In genomic region chr12:132493482-132494178, GRCh38 we compare ENCODE assay signal across 13 cellular contexts. TPM values are rescaled to one million over a fixed set of nuclear protein-coding genes. Genes with fewer than 3 reads are reported as not detected.
DNase-seq lines count a peak whose midpoint lies in the region; ATAC-seq and TF ChIP-seq lines count a peak whose summit lies in the region.
"Had no signal": no experiment of that assay in that cellular context is flagged by ENCODE, and none has a peak within 500 bp of the region (broad histone marks: within the 10 kb centered on the region; RNA-seq: fewer than 3 reads in every experiment).

No MANE protein-coding gene starts in this region.

- H3K79me2 ChIP-seq in H9 (ENCODE audit: insufficient read depth, low read length) (peaks cover 29% of the 10 kb centered on the region; the same call in 1 of the 2 replicates), OCI-LY7 (ENCODE audit: insufficient read depth, low read depth, low read length) (no peaks in the 10 kb centered on the region)

- POLR2A ChIA-PET in naive thymus-derived CD8-positive, alpha-beta T cell (lab: Charles Lee): no interaction called here
- POLR2A ChIA-PET in OCI-LY7 (lab: Charles Lee): no interaction called here

- H3K36me3 Mint-ChIP-seq in brain: no peaks in the 10 kb centered on the region
- peaks cover 0 to 12% (median 0%) of the 10 kb centered on the region in 3 donors for H3K36me3 Mint-ChIP-seq in naive thymus-derived CD8-positive, alpha-beta T cell
- peaks cover 5% of the 10 kb centered on the region in 3 experiments for H3K36me3 Mint-ChIP-seq in H9 (ENCODE audit: insufficient read depth in 1 of 3, low read depth in 3 of 3)
- no peaks in the 10 kb centered on the region for H3K36me3 Mint-ChIP-seq in chondrocyte (ENCODE audit: low read depth)

- H4K91ac ChIP-seq in H9 (ENCODE audit: insufficient read length, low read depth, low read length): no peak overlapping the region

- H3K79me1 ChIP-seq in H9 (ENCODE audit: insufficient read depth, low read depth, low read length, poor library complexity, severe bottlenecking): peaks cover 11% of the 10 kb centered on the region

- TF ChIP-seq CTCF in 22Rv1 (IDR thresholded peaks at IDR 0.05): no peak
- TF ChIP-seq CTCF in brain (conservative IDR thresholded peaks at IDR 0.05): no peak
- TF ChIP-seq CTCF in H9 (conservative IDR thresholded peaks at IDR 0.05): no peak
- TF ChIP-seq CTCF in chondrocyte (IDR thresholded peaks at IDR 0.05): no peak
- no peak for TF ChIP-seq CTCF in OCI-LY7 (conservative IDR thresholded peaks at IDR 0.05; ENCODE audit: low read length)

- H3K27me3 Mint-ChIP-seq in brain: peaks cover 6% of the 10 kb centered on the region
- H3K27me3 Mint-ChIP-seq in naive thymus-derived CD8-positive, alpha-beta T cell: no peaks in the 10 kb centered on the region
- H3K27me3 Mint-ChIP-seq in H9 (ENCODE audit: low read depth): peaks cover 20% of the 10 kb centered on the region
- no peaks in the 10 kb centered on the region for H3K27me3 Mint-ChIP-seq in chondrocyte (ENCODE audit: low read depth)

- intact Hi-C loops in OCI-LY7 (cut with micrococcal nuclease; ENCODE audit: unreplicated experiment): no loop called here

- H3K14ac ChIP-seq in H9 (ENCODE audit: insufficient read depth, low read length): no peak overlapping the region

- DNase-seq in COLO668 (lab: John Stamatoyannopoulos, UW; ENCODE audit: unreplicated experiment) (peak; percentile 17), H9 (no peak), chondrocyte (ENCODE audit: low spot score) (no peak), OCI-LY7 (ENCODE audit: low spot score) (no peak)
- DNase-seq in naive thymus-derived CD8-positive, alpha-beta T cell: no peak
- DNase-seq: activated CD4-positive, CD25-positive, alpha-beta regulatory T cell treated with anti-CD3 and anti-CD28 coated beads, Interleukin-2, amount 50 U/mL, for 72 hours; NCI-H146; stimulated activated CD4-positive, alpha-beta T cell treated with anti-CD3 and anti-CD28 coated beads, Interleukin-15, amount 100 ng/mL, for 24 hours had no signal

- peaks cover 3% of the 10 kb centered on the region; the same call in 1 of the 2 replicates for H3K27me3 ChIP-seq in H9 (ENCODE audit: insufficient read depth, low read length)

- H3K9ac ChIP-seq in H9 (ENCODE audit: extremely low read depth, insufficient read length, low read length): no peak overlapping the region

- no peak overlapping the region for H3K4me3 ChIP-seq in OCI-LY7 (ENCODE audit: low read depth, low read length, poor library complexity, severe bottlenecking)
- H3K4me3 ChIP-seq: SJSA1 had no signal

- peak overlapping the region in 4 of 5 experiments; percentile 30 to 55 (median 44) for H3K27ac Mint-ChIP-seq in brain
- H3K27ac Mint-ChIP-seq in naive thymus-derived CD8-positive, alpha-beta T cell: peak overlapping the region in 9 of 10 donors; percentile 25 to 93 (median 59)
- no peak overlapping the region for H3K27ac Mint-ChIP-seq in H9
- H3K27ac Mint-ChIP-seq in chondrocyte (ENCODE audit: unreplicated experiment): no peak overlapping the region
- H3K27ac Mint-ChIP-seq: CD14-positive monocyte had no signal

- H3K23ac ChIP-seq in H9 (ENCODE audit: insufficient read length, low read depth, low read length): no peak overlapping the region

- peak overlapping the region; percentile 81 for H3K27ac ChIP-seq in 22Rv1
- H3K27ac ChIP-seq in H9 (ENCODE audit: insufficient read length, low read depth, low read length): no peak overlapping the region
- no peak overlapping the region for H3K27ac ChIP-seq in OCI-LY7 (ENCODE audit: low read depth, low read length, poor library complexity, severe bottlenecking)
- H3K27ac ChIP-seq: SJSA1 had no signal

- no peaks in the 10 kb centered on the region for H3K9me2 ChIP-seq in OCI-LY7 (ENCODE audit: insufficient read depth, low read length)

- H4K20me1 ChIP-seq in H9 (ENCODE audit: control insufficient read depth, insufficient read depth, insufficient read length) (no peaks in the 10 kb centered on the region), OCI-LY7 (ENCODE audit: insufficient read depth, low read length) (peaks cover 10% of the 10 kb centered on the region; the same call in 1 of the 2 replicates)

- H2AK5ac ChIP-seq in H9 (ENCODE audit: insufficient read length, low read length): no peak overlapping the region

- no peak overlapping the region for H2BK12ac ChIP-seq in H9 (ENCODE audit: insufficient read length, low read depth, low read length)

- H3K36me3 ChIP-seq in OCI-LY7 (ENCODE audit: insufficient read depth, low read length): no peaks in the 10 kb centered on the region
- H3K36me3 ChIP-seq: SJSA1 had no signal

- no TSS peak for BruUV-seq in OCI-LY7 (replicated peaks; lab: Mats Ljungman, UMichigan)

- no peak overlapping the region for H3K4me2 ChIP-seq in H9 (ENCODE audit: insufficient read depth, insufficient read length, low read length)
- no peak overlapping the region for H3K4me2 ChIP-seq in OCI-LY7 (ENCODE audit: low read length)

- no peak overlapping the region for H2BK5ac ChIP-seq in H9 (ENCODE audit: insufficient read length, low read length)

- no peak overlapping the region for H2AFZ ChIP-seq in H9 (ENCODE audit: low read length)
- no peak overlapping the region for H2AFZ ChIP-seq in OCI-LY7 (ENCODE audit: low read length)

- ATAC-seq in naive thymus-derived CD8-positive, alpha-beta T cell: no peak
- ATAC-seq in GM21381 (IDR thresholded peaks at IDR 0.05; ENCODE audit: unreplicated experiment): no peak

- H3T11ph ChIP-seq in H9 (ENCODE audit: low read length): no peak overlapping the region

- no CpG with 5 or more reads among the region's 18 CpGs for WGBS in H9 (ENCODE audit: extremely low coverage, insufficient read length, low lambda C conversion rate)

- H3K9me3 ChIP-seq in H9 (ENCODE audit: control insufficient read depth, low read depth, low read length): no peaks in the 10 kb centered on the region
- H3K9me3 ChIP-seq in OCI-LY7 (ENCODE audit: low read length): no peaks in the 10 kb centered on the region
- H3K9me3 ChIP-seq: SJSA1 had no signal

- CTCF ChIA-PET in OCI-LY7 (lab: Charles Lee; ENCODE audit: unreplicated experiment): no interaction called here

- H4K8ac ChIP-seq in H9 (replicated peaks; ENCODE audit: insufficient read length, low read depth, low read length): no peak overlapping the region

- no peak overlapping the region for H2BK20ac ChIP-seq in H9 (ENCODE audit: low read depth, low read length, poor library complexity, severe bottlenecking)

- no peaks in the 10 kb centered on the region; the same call in 1 of the 2 replicates for H3K4me1 ChIP-seq in H9 (ENCODE audit: insufficient read depth, low read length)
- H3K4me1 ChIP-seq in OCI-LY7 (ENCODE audit: insufficient read depth, low read length, poor library complexity, severe bottlenecking): peaks cover 24% of the 10 kb centered on the region

- H2BK120ac ChIP-seq in H9 (ENCODE audit: low read depth, low read length, poor library complexity, severe bottlenecking): no peak overlapping the region

- no peak overlapping the region for H3K18ac ChIP-seq in H9 (ENCODE audit: insufficient read length, low read depth, low read length)

- no peaks in the 10 kb centered on the region for H3K9me3 Mint-ChIP-seq in brain
- no peaks in the 10 kb centered on the region for H3K9me3 Mint-ChIP-seq in naive thymus-derived CD8-positive, alpha-beta T cell
- H3K9me3 Mint-ChIP-seq in H9: no peaks in the 10 kb centered on the region
- H3K9me3 Mint-ChIP-seq in chondrocyte (ENCODE audit: low read depth): no peaks in the 10 kb centered on the region

- H3K56ac ChIP-seq in H9 (ENCODE audit: insufficient read length, low read depth, low read length): no peak overlapping the region

- H3K4me1 Mint-ChIP-seq in brain: peaks cover 60% of the 10 kb centered on the region
- peaks cover 36 to 74% (median 67%) of the 10 kb centered on the region in 4 donors for H3K4me1 Mint-ChIP-seq in naive thymus-derived CD8-positive, alpha-beta T cell
- peaks cover 14 to 15% of the 10 kb centered on the region in 2 experiments for H3K4me1 Mint-ChIP-seq in H9
- H3K4me1 Mint-ChIP-seq in chondrocyte (ENCODE audit: low read depth): peaks cover 37% of the 10 kb centered on the region

- H4K5ac ChIP-seq in H9 (ENCODE audit: insufficient read length, low read depth, low read length): no peak overlapping the region

- H3K23me2 ChIP-seq in H9 (ENCODE audit: insufficient read length, low read depth, low read length, poor library complexity, severe bottlenecking): peaks cover 6% of the 10 kb centered on the region

- H3K4me3 Mint-ChIP-seq in brain: peak overlapping the region in 3 of 5 experiments; percentile 60 to 72 (median 60)
- H3K4me3 Mint-ChIP-seq in naive thymus-derived CD8-positive, alpha-beta T cell: peak overlapping the region; percentile 24 to 96 (median 82)
- no peak overlapping the region for H3K4me3 Mint-ChIP-seq in H9
- H3K4me3 Mint-ChIP-seq in chondrocyte (ENCODE audit: unreplicated experiment): no peak overlapping the region

- no peak overlapping the region for H2BK15ac ChIP-seq in H9 (ENCODE audit: low read depth, low read length)

- H3K4ac ChIP-seq in H9 (ENCODE audit: low read depth, low read length): no peak overlapping the region

RNA-seq across cellular contexts. Expression of gene FBRSL1, which starts 3.7 kb away (rescaled TPM):
- polyA plus RNA-seq in brain (ENCODE audit: insufficient read depth, low read depth, low replicate concordance): 59.3 TPM
- 100 to 1,000 TPM in 1 of 2 experiments, 10 to 100 TPM in 1; 97.5 to 101 TPM for total RNA-seq in naive thymus-derived CD8-positive, alpha-beta T cell
- 1 to 10 TPM in 1 of 3 donors, under 1 TPM in 2; 0.38 to 1.0 (median 0.42) TPM for polyA plus RNA-seq in naive thymus-derived CD8-positive, alpha-beta T cell
- total RNA-seq in H9 (2021) (90.8 and 92.3 TPM in 2 replicates), chondrocyte (35.3 to 41.6 TPM (median 41.1 TPM) in 3 replicates), OCI-LY7 (2022) (83.5 and 87.8 TPM in 2 replicates)
- 8.0 and 24.6 TPM in 2 replicates for total RNA-seq in OCI-LY7 (2014; rRNA removed; shearing (Covaris generic))

Comparison
In these comparisons a context has a peak if more than half of its experiments do, and no peak if none do; other contexts are left out.
1. H3K27ac Mint-ChIP-seq: peak in brain (4 of 5) and naive thymus-derived CD8-positive, alpha-beta T cell (9 of 10); none in H9 (0 of 3) and chondrocyte (single experiment).
2. H3K4me3 Mint-ChIP-seq: peak in brain (3 of 5) and naive thymus-derived CD8-positive, alpha-beta T cell (10 of 10); none in H9 (0 of 2) and chondrocyte (single experiment).